Comparison of ENCODE assay signal across 12 cellular contexts in the genomic region with DNA sequence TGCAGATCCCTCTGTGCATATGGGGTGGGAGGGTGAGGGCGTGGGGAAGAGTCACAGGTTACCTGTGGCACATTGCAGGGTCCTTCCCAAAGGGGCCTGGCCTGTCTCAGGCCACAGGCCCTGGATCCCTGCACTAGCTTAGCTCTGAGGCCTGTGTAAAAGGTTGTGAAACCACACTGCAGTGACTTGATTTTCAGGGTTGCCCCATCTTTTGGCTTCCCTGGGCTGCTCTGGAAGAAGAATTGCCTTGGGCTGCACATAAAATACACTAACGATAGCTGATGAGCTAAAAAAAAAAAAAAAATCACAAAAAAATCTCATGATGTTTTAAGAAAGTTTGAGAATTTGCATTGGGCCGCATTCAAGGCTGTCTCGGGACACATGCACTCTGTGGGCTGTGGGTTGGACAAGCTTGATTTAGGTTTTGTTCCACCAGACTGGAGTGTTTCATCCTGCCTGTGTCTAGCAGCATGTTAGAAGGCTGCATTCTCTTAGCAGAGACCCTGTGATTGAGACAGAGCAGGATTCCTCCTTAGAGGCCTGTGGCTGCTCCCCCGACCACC. TPM values are rescaled to one million over a fixed set of nuclear protein-coding genes. Genes with fewer than 3 reads are reported as not detected.
DNase-seq lines count a peak whose midpoint lies in the region; ATAC-seq and TF ChIP-seq lines count a peak whose summit lies in the region.
"Had no signal": no experiment of that assay in that cellular context is flagged by ENCODE, and none has a peak within 500 bp of the region (broad histone marks: within the 10 kb centered on the region; RNA-seq: fewer than 3 reads in every experiment).

No MANE protein-coding gene starts in this region.

- no peaks in the 10 kb centered on the region for H3K9me3 Mint-ChIP-seq in activated T-cell treated with anti-CD3 and anti-CD28 coated beads, Interleukin-2, amount 50 U/mL, for 24 hours
- no peaks in the 10 kb centered on the region for H3K9me3 Mint-ChIP-seq in activated naive CD4-positive, alpha-beta T cell treated with anti-CD3 and anti-CD28 coated beads for 36 hours
- no peaks in the 10 kb centered on the region for H3K9me3 Mint-ChIP-seq in natural killer cell

- peak overlapping the region; percentile 7 for H3K27ac Mint-ChIP-seq in activated T-cell treated with anti-CD3 and anti-CD28 coated beads, Interleukin-2, amount 50 U/mL, for 24 hours
- no peak overlapping the region for H3K27ac Mint-ChIP-seq in activated naive CD4-positive, alpha-beta T cell treated with anti-CD3 and anti-CD28 coated beads for 36 hours
- no peak overlapping the region for H3K27ac Mint-ChIP-seq in natural killer cell

- peak overlapping the region; percentile 83 for H2AFZ ChIP-seq in OCI-LY7 (ENCODE audit: low read length)

- H3K4me2 ChIP-seq in OCI-LY7 (ENCODE audit: low read length) = peak overlapping the region; percentile 55

- H3K4me1 ChIP-seq in OCI-LY7 (ENCODE audit: insufficient read depth, low read length, poor library complexity, severe bottlenecking) (peaks cover 10% of the 10 kb centered on the region), gastroesophageal sphincter (peaks cover 0 to 12% (median 0%) of the 10 kb centered on the region in 3 donors), thoracic aorta (ENCODE audit: control insufficient read depth in 1 of 2, low read depth in 2 of 2) (peaks cover 0 to 14% of the 10 kb centered on the region in 2 donors)

- POLR2A ChIA-PET in OCI-LY7 (lab: Charles Lee) (interaction anchor here (0.7 to 1.8 kb wide), 3 partner anchors 10 to 48 kb away, joined by 3 to 14 read pairs (median 3); no protein-coding TSS in a partner anchor), HEK293T (lab: Yijun Ruan, JAX) (interaction anchor here (1.3 kb wide), 1 partner anchor 77 kb away, joined by 4 read pairs; no protein-coding TSS in a partner anchor)

- CTCF ChIA-PET in OCI-LY7 (lab: Charles Lee; ENCODE audit: unreplicated experiment) = interaction anchor here (0.6 kb wide), 1 partner anchor 55 kb away, joined by 4 read pairs; no protein-coding TSS in a partner anchor
- CTCF ChIA-PET in activated naive CD4-positive, alpha-beta T cell treated with anti-CD3 and anti-CD28 coated beads for 36 hours (lab: Charles Lee) = interaction anchor here (0.6 to 1.3 kb wide), 3 partner anchors 26 to 46 kb away, joined by 3 to 5 read pairs (median 4); no protein-coding TSS in a partner anchor
- CTCF ChIA-PET in HEK293T (lab: Yijun Ruan, JAX) = no interaction called here

- H3K27me3 ChIP-seq in gastroesophageal sphincter (peaks cover 3% of the 10 kb centered on the region), thoracic aorta (replicated peaks; ENCODE audit: insufficient read depth) (no peaks in the 10 kb centered on the region)

- intact Hi-C loops in OCI-LY7 (cut with micrococcal nuclease; ENCODE audit: unreplicated experiment) (no loop called here), natural killer cell (cut with micrococcal nuclease) (no loop called here)
- intact Hi-C loops in activated naive CD4-positive, alpha-beta T cell treated with anti-CD3 and anti-CD28 coated beads for 36 hours (cut with micrococcal nuclease) = no loop called here

- H3K9me3 ChIP-seq in OCI-LY7 (ENCODE audit: low read length) (no peaks in the 10 kb centered on the region), gastroesophageal sphincter (no peaks in the 10 kb centered on the region), thoracic aorta (no peaks in the 10 kb centered on the region)

- no peaks in the 10 kb centered on the region for H4K20me1 ChIP-seq in OCI-LY7 (ENCODE audit: insufficient read depth, low read length)

- TF ChIP-seq POLR2A in gastroesophageal sphincter (IDR thresholded peaks at IDR 0.05) = no peak

- H3K36me3 ChIP-seq in OCI-LY7 (ENCODE audit: insufficient read depth, low read length) (no peaks in the 10 kb centered on the region), gastroesophageal sphincter (no peaks in the 10 kb centered on the region), thoracic aorta (no peaks in the 10 kb centered on the region)

- ATAC-seq in gastroesophageal sphincter (peak; percentile 77), thoracic aorta (ENCODE audit: insufficient number of reproducible peaks, low FRiP score, low read depth) (no peak), natural killer cell (no peak)

- no TSS peak for BruUV-seq in OCI-LY7 (replicated peaks; lab: Mats Ljungman, UMichigan)

- H3K4me1 Mint-ChIP-seq in activated T-cell treated with anti-CD3 and anti-CD28 coated beads, Interleukin-2, amount 50 U/mL, for 24 hours (ENCODE audit: low read depth) = peaks cover 7% of the 10 kb centered on the region
- H3K4me1 Mint-ChIP-seq in activated naive CD4-positive, alpha-beta T cell treated with anti-CD3 and anti-CD28 coated beads for 36 hours (ENCODE audit: low read depth) = peaks cover 8% of the 10 kb centered on the region
- H3K4me1 Mint-ChIP-seq in natural killer cell = no peaks in the 10 kb centered on the region

- no peaks in the 10 kb centered on the region for H3K27me3 Mint-ChIP-seq in activated T-cell treated with anti-CD3 and anti-CD28 coated beads, Interleukin-2, amount 50 U/mL, for 24 hours
- H3K27me3 Mint-ChIP-seq in activated naive CD4-positive, alpha-beta T cell treated with anti-CD3 and anti-CD28 coated beads for 36 hours (ENCODE audit: low read depth) = no peaks in the 10 kb centered on the region
- peaks cover 16 to 21% of the 10 kb centered on the region in 2 donors for H3K27me3 Mint-ChIP-seq in natural killer cell (ENCODE audit: low read depth in 2 of 2)

- TF ChIP-seq EP300 in gastroesophageal sphincter (IDR thresholded peaks at IDR 0.05) = no peak

- no peak for TF ChIP-seq CTCF in OCI-LY7 (conservative IDR thresholded peaks at IDR 0.05; ENCODE audit: low read length)
- TF ChIP-seq CTCF in gastroesophageal sphincter (IDR thresholded peaks at IDR 0.05) = no peak
- no peak for TF ChIP-seq CTCF in thoracic aorta (IDR thresholded peaks at IDR 0.05)
- no peak for TF ChIP-seq CTCF in natural killer cell (IDR thresholded peaks at IDR 0.05)

- H3K4me3 ChIP-seq in OCI-LY7 (ENCODE audit: low read depth, low read length, poor library complexity, severe bottlenecking) (no peak overlapping the region), gastroesophageal sphincter (no peak overlapping the region), thoracic aorta (no peak overlapping the region)

- H3K9me2 ChIP-seq in OCI-LY7 (ENCODE audit: insufficient read depth, low read length) = no peaks in the 10 kb centered on the region

- WGBS in gastroesophageal sphincter (ENCODE audit: low coverage in 1 of 2), 2 donors = 69 to 72% methylated on average over 2 to 3 of the region's 5 CpGs

- H3K27ac ChIP-seq in OCI-LY7 (ENCODE audit: low read depth, low read length, poor library complexity, severe bottlenecking) = no peak overlapping the region
- peak overlapping the region in 1 of 4 donors; percentile 27 for H3K27ac ChIP-seq in gastroesophageal sphincter
- H3K27ac ChIP-seq in thoracic aorta = peak overlapping the region; percentile 14 to 66

- H3K36me3 Mint-ChIP-seq in activated T-cell treated with anti-CD3 and anti-CD28 coated beads, Interleukin-2, amount 50 U/mL, for 24 hours (ENCODE audit: low read depth) = no peaks in the 10 kb centered on the region
- H3K36me3 Mint-ChIP-seq in activated naive CD4-positive, alpha-beta T cell treated with anti-CD3 and anti-CD28 coated beads for 36 hours (ENCODE audit: low read depth) = no peaks in the 10 kb centered on the region
- H3K36me3 Mint-ChIP-seq in natural killer cell = no peaks in the 10 kb centered on the region

- no peak overlapping the region for H3K4me3 Mint-ChIP-seq in activated T-cell treated with anti-CD3 and anti-CD28 coated beads, Interleukin-2, amount 50 U/mL, for 24 hours
- H3K4me3 Mint-ChIP-seq in activated naive CD4-positive, alpha-beta T cell treated with anti-CD3 and anti-CD28 coated beads for 36 hours = no peak overlapping the region
- H3K4me3 Mint-ChIP-seq in natural killer cell = no peak overlapping the region

- DNase-seq in activated T-cell treated with anti-CD3 and anti-CD28 coated beads, Interleukin-2, amount 50 U/mL, for 24 hours = no peak
- DNase-seq in activated T-cell treated with anti-CD3 and anti-CD28 coated beads, Interleukin-2, amount 50 U/mL, for 1 hour = no peak
- DNase-seq in OCI-LY7 (ENCODE audit: low spot score) (peak; percentile 23), thoracic aorta (ENCODE audit: low spot score) (no peak), HEK293T (ENCODE audit: extremely low spot score) (no peak), natural killer cell (no peak)
- DNase-seq in activated naive CD4-positive, alpha-beta T cell treated with anti-CD3 and anti-CD28 coated beads for 36 hours = no peak
- DNase-seq: activated CD8-positive, alpha-beta memory T cell treated with anti-CD3 and anti-CD28 coated beads for 24 hours; NCI-H2029 treated with DMSO at 0.1 percent for 48 hours; SHP77 treated with DMSO at 0.1 percent for 48 hours had no signal

- H3K79me2 ChIP-seq in OCI-LY7 (ENCODE audit: insufficient read depth, low read depth, low read length) = no peaks in the 10 kb centered on the region

TF ChIP-seq in HEK293T, 16 proteins besides CTCF, POLR2A, EP300 and RAD21:
- TF ChIP-seq LEF1 (IDR thresholded peaks at IDR 0.05; ENCODE audit: borderline replicate concordance) (no peak), NFRKB (IDR thresholded peaks at IDR 0.05) (no peak), FOXK2 (IDR thresholded peaks at IDR 0.05) (no peak), TARDBP (IDR thresholded peaks at IDR 0.05) (no peak), L3MBTL2 (conservative IDR thresholded peaks at IDR 0.05) (no peak), SP1 (IDR thresholded peaks at IDR 0.05) (no peak), SUZ12 (IDR thresholded peaks at IDR 0.05) (no peak), ARNT (IDR thresholded peaks at IDR 0.05) (no peak), CTBP1 (IDR thresholded peaks at IDR 0.05; ENCODE audit: borderline replicate concordance) (no peak), ZNF384 (IDR thresholded peaks at IDR 0.05) (no peak), FOXM1 (IDR thresholded peaks at IDR 0.05; ENCODE audit: borderline replicate concordance) (no peak), FOXA1 (IDR thresholded peaks at IDR 0.05) (no peak)
- TF ChIP-seq, protein P1, sequence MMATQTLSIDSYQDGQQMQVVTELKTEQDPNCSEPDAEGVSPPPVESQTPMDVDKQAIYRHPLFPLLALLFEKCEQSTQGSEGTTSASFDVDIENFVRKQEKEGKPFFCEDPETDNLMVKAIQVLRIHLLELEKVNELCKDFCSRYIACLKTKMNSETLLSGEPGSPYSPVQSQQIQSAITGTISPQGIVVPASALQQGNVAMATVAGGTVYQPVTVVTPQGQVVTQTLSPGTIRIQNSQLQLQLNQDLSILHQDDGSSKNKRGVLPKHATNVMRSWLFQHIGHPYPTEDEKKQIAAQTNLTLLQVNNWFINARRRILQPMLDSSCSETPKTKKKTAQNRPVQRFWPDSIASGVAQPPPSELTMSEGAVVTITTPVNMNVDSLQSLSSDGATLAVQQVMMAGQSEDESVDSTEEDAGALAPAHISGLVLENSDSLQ (IDR thresholded peaks at IDR 0.05) = no peak

RNA-seq across cellular contexts. Expression of a gene that starts 35.9 kb away (rescaled TPM):
- total RNA-seq in OCI-LY7 (2014; rRNA removed; shearing (Covaris generic)) = not detected in 2 replicates
- total RNA-seq in OCI-LY7 (2022) = not detected in 2 replicates
- not detected for total RNA-seq in gastroesophageal sphincter
- not detected for total RNA-seq in thoracic aorta
- not detected for total RNA-seq in activated naive CD4-positive, alpha-beta T cell treated with anti-CD3 and anti-CD28 coated beads for 36 hours
- total RNA-seq in natural killer cell = not detected
- total RNA-seq: osteocyte had no signal
